8 cellular contexts compared by ENCODE assay signal in genomic region chr6:116564921-116565872, GRCh38. TPM values are rescaled to one million over a fixed set of nuclear protein-coding genes. Genes with fewer than 3 reads are reported as not detected.
DNase-seq lines count a peak whose midpoint lies in the region; ATAC-seq and TF ChIP-seq lines count a peak whose summit lies in the region.

No MANE protein-coding gene starts in this region.

- no peak for TF ChIP-seq CTCF in esophagus squamous epithelium (IDR thresholded peaks at IDR 0.05)
- TF ChIP-seq CTCF in GM10248 (IDR thresholded peaks at IDR 0.05; ENCODE audit: control extremely low read depth, extremely low read depth, low read depth, missing control alignments): no peak
- TF ChIP-seq CTCF in GM20000 (IDR thresholded peaks at IDR 0.05; ENCODE audit: extremely low read depth, missing control alignments): no peak

- H3K27me3 Mint-ChIP-seq in CD8-positive, alpha-beta memory T cell: peaks cover 13 to 34% of the 10 kb centered on the region in 2 donors
- peaks cover 22 to 25% of the 10 kb centered on the region in 2 donors for H3K27me3 Mint-ChIP-seq in T-cell

- TF ChIP-seq POLR2A in esophagus squamous epithelium (IDR thresholded peaks at IDR 0.05): no peak

- H3K9me3 ChIP-seq in CD8-positive, alpha-beta memory T cell (ENCODE audit: low read length): no peaks in the 10 kb centered on the region
- H3K9me3 ChIP-seq in esophagus squamous epithelium: no peaks in the 10 kb centered on the region

- peaks cover 7% of the 10 kb centered on the region for H3K27me3 ChIP-seq in CD8-positive, alpha-beta memory T cell (ENCODE audit: insufficient read depth, low read length, poor library complexity, severe bottlenecking)
- H3K27me3 ChIP-seq in esophagus squamous epithelium: no peaks in the 10 kb centered on the region

- 55 to 77% methylated on average over 4 to 15 of the region's 42 CpGs for WGBS in esophagus squamous epithelium, 2 donors

- H3K4me1 Mint-ChIP-seq in CD8-positive, alpha-beta memory T cell: peaks cover 13 to 22% (median 13%) of the 10 kb centered on the region in 3 donors
- H3K4me1 Mint-ChIP-seq in T-cell: peaks cover 16 to 24% (median 20%) of the 10 kb centered on the region in 3 donors

- POLR2A ChIA-PET in CD8-positive, alpha-beta memory T cell (lab: Charles Lee): interaction anchor here (0.6 kb wide), 1 partner anchor 346 kb away, joined by 4 read pairs; no protein-coding TSS in a partner anchor
- POLR2A ChIA-PET in T-cell (lab: Charles Lee) (no interaction called here), GM10248 (lab: Yijun Ruan, JAX) (no interaction called here)

- no peak overlapping the region for H3K4me3 ChIP-seq in CD8-positive, alpha-beta memory T cell (ENCODE audit: low read length)
- H3K4me3 ChIP-seq in esophagus squamous epithelium: peak overlapping the region; percentile 9 to 57 (median 36)

- no peak overlapping the region for H3K27ac ChIP-seq in CD8-positive, alpha-beta memory T cell (ENCODE audit: low read depth, low read length)
- H3K27ac ChIP-seq in esophagus squamous epithelium: no peak overlapping the region

- no peaks in the 10 kb centered on the region for H3K36me3 Mint-ChIP-seq in CD8-positive, alpha-beta memory T cell
- H3K36me3 Mint-ChIP-seq in T-cell: no peaks in the 10 kb centered on the region

- CTCF ChIA-PET in CD8-positive, alpha-beta memory T cell (lab: Charles Lee): interaction anchor here (0.9 kb wide), 1 partner anchor 277 kb away, joined by 5 read pairs; no protein-coding TSS in a partner anchor
- CTCF ChIA-PET in T-cell (lab: Charles Lee) (interaction anchor here (0.6 to 1.0 kb wide), 6 partner anchors 32 to 329 kb away, joined by 3 read pairs; no protein-coding TSS in a partner anchor), GM10248 (lab: Yijun Ruan, JAX) (interaction anchor here (0.9 to 7.9 kb wide), 8 partner anchors 11 to 347 kb away, joined by 3 to 57 read pairs (median 6); partner anchors contain the start of gene CALHM4)

- peak overlapping the region in 2 of 8 donors; percentile 23 to 38 for H3K27ac Mint-ChIP-seq in CD8-positive, alpha-beta memory T cell
- H3K27ac Mint-ChIP-seq in T-cell: no peak overlapping the region

- DNase-seq in CD8-positive, alpha-beta memory T cell: peak in 4 of 5 donors; percentile 5 to 46 (median 17)
- DNase-seq in T-cell (peak in 11 of 34 experiments; percentile 5 to 27 (median 9)), esophagus squamous epithelium (lab: John Stamatoyannopoulos, UW) (no peak), posterior vena cava (ENCODE audit: low spot score) (peak; percentile 82), GM10248 (ENCODE audit: extremely low spot score) (no peak), activated gamma-delta T cell treated with Interleukin-2 at 50 U/mL for 16 hours (no peak), GM20000 (ENCODE audit: low spot score) (no peak)

- peak; percentile 51 to 82 (median 70) for ATAC-seq in T-cell (replicated peaks in 1 of 4)
- no peak for ATAC-seq in HG02884 (IDR thresholded peaks at IDR 0.05; ENCODE audit: unreplicated experiment)

- no peaks in the 10 kb centered on the region for H3K9me3 Mint-ChIP-seq in CD8-positive, alpha-beta memory T cell
- no peaks in the 10 kb centered on the region for H3K9me3 Mint-ChIP-seq in T-cell

- peak overlapping the region in 6 of 7 donors; percentile 11 to 63 (median 44) for H3K4me3 Mint-ChIP-seq in CD8-positive, alpha-beta memory T cell
- peak overlapping the region; percentile 17 to 64 (median 54) for H3K4me3 Mint-ChIP-seq in T-cell

- no peaks in the 10 kb centered on the region for H3K36me3 ChIP-seq in CD8-positive, alpha-beta memory T cell (ENCODE audit: insufficient read depth, low read length)
- no peaks in the 10 kb centered on the region for H3K36me3 ChIP-seq in esophagus squamous epithelium

- intact Hi-C loops in esophagus squamous epithelium (cut with DNase I): no loop called here
- intact Hi-C loops in posterior vena cava (cut with DNase I): no loop called here

- H3K4me1 ChIP-seq in CD8-positive, alpha-beta memory T cell (ENCODE audit: insufficient read depth, low read length): peaks cover 5% of the 10 kb centered on the region
- peaks cover 3 to 30% (median 6%) of the 10 kb centered on the region in 3 donors for H3K4me1 ChIP-seq in esophagus squamous epithelium

RNA-seq across cellular contexts. Expression of gene RWDD1, which starts 6.1 kb away (rescaled TPM):
- 10 to 100 TPM; 54.6 to 56.2 TPM for total RNA-seq in CD8-positive, alpha-beta memory T cell
- 67.8 TPM for polyA plus RNA-seq in CD8-positive, alpha-beta memory T cell
- total RNA-seq in T-cell (10 to 100 TPM; 29.3 to 48.9 (median 35.8) TPM), esophagus squamous epithelium (10 to 100 TPM; 13.4 to 44.3 (median 29.9) TPM), posterior vena cava (10 to 100 TPM; 50.9 to 55.1 TPM)

RNA-seq across cellular contexts. Expression of gene CALHM4, which starts 11.6 kb away (rescaled TPM):
- total RNA-seq in CD8-positive, alpha-beta memory T cell: not detected
- polyA plus RNA-seq in CD8-positive, alpha-beta memory T cell: not detected
- not detected for total RNA-seq in T-cell
- total RNA-seq in esophagus squamous epithelium: not detected
- total RNA-seq in posterior vena cava: not detected

RNA-seq across cellular contexts. Expression of gene TRAPPC3L, which starts 19.7 kb away (rescaled TPM):
- not detected for total RNA-seq in CD8-positive, alpha-beta memory T cell
- not detected for polyA plus RNA-seq in CD8-positive, alpha-beta memory T cell
- not detected for total RNA-seq in T-cell
- not detected for total RNA-seq in esophagus squamous epithelium
- total RNA-seq in posterior vena cava: under 1 TPM in 1 of 2 donors, not detected in 1; 0.33 TPM

RNA-seq across cellular contexts. Expression of gene RSPH4A, which starts 51.1 kb away (rescaled TPM):
- under 1 TPM; 0.11 to 0.28 TPM for total RNA-seq in CD8-positive, alpha-beta memory T cell
- not detected for polyA plus RNA-seq in CD8-positive, alpha-beta memory T cell
- under 1 TPM; 0.38 to 0.91 (median 0.43) TPM for total RNA-seq in T-cell
- total RNA-seq in esophagus squamous epithelium: under 1 TPM in 2 of 4 donors, not detected in 2; 0.09 to 0.19 TPM
- under 1 TPM; 0.51 to 0.71 TPM for total RNA-seq in posterior vena cava

RNA-seq across cellular contexts. Expression of gene CALHM5, which starts 53.8 kb away (rescaled TPM):
- total RNA-seq in CD8-positive, alpha-beta memory T cell: not detected
- polyA plus RNA-seq in CD8-positive, alpha-beta memory T cell: not detected
- total RNA-seq in T-cell (not detected), esophagus squamous epithelium (1 to 10 TPM in 1 of 4 donors, under 1 TPM in 3; 0.04 to 1.7 (median 0.56) TPM), posterior vena cava (1 to 10 TPM; 7.0 to 7.2 TPM)

Comparison
In these comparisons a context has a peak if more than half of its experiments do, and no peak if none do; other contexts are left out.
1. DNase-seq: peak in CD8-positive, alpha-beta memory T cell (4 of 5) and posterior vena cava (single experiment); none in esophagus squamous epithelium (single experiment), GM10248 (single experiment), activated gamma-delta T cell treated with Interleukin-2 at 50 U/mL for 16 hours (single experiment) and GM20000 (single experiment).